18 cellular contexts compared by ENCODE assay signal in the genomic region with DNA sequence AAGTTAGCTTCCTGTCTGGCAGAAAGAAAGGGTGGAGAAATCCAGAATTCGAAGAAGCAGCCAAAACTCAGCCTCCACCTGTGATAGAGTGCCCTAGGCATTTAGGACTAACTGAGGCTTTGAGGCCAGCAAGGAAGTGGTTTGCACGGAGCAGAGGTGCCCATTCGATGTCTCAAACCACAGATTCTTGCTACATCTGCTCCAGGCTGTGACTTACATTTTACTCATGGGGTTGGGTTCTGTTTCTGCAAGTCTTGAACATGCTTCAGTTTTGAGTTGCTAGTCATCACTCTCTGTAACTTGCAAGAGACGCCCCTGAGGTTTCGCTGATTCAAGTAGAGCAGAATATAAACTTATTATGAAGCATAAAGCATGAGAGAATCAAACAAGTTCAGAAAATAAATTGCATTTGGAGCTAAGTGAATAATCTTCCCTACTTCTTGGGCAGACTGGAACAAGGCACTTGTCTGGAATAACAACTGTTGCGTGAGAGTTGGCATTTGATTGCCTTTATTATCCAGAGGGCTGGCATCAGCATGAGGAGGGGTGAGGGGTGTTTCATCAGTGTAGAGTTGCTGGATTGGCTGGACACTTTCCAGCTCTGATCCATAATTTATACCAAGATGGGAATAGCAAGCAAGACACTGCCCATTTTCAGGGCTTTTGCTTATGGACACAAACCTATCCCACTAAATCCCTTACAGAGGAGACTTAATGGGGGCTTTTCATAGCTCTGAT.
DNase-seq lines count a peak whose midpoint lies in the region; ATAC-seq and TF ChIP-seq lines count a peak whose summit lies in the region.
"Had no signal": no experiment of that assay in that cellular context is flagged by ENCODE, and none has a peak within 500 bp of the region (broad histone marks: within the 10 kb centered on the region; RNA-seq: fewer than 3 reads in every experiment).

No MANE protein-coding gene starts in this region.

- no peak overlapping the region for H3K27ac ChIP-seq in psoas muscle
- H3K27ac ChIP-seq: 22Rv1 had no signal

- no peak overlapping the region for H3K27ac Mint-ChIP-seq in activated T-helper 17 cell treated with anti-CD3 and anti-CD28 coated beads, Interleukin-2, amount 50 U/mL, for 72 hours
- H3K27ac Mint-ChIP-seq: CD14-positive monocyte, type B pancreatic cell had no signal

- H3K9me3 Mint-ChIP-seq in activated T-helper 17 cell treated with anti-CD3 and anti-CD28 coated beads, Interleukin-2, amount 50 U/mL, for 72 hours = peaks cover 8% of the 10 kb centered on the region
- H3K9me3 Mint-ChIP-seq: type B pancreatic cell had no signal

- peak; percentile 88 for ATAC-seq in activated T-helper 17 cell treated with anti-CD3 and anti-CD28 coated beads, Interleukin-2, amount 50 U/mL, for 72 hours (replicated peaks)
- ATAC-seq in psoas muscle = no peak

- no peaks in the 10 kb centered on the region for H3K27me3 ChIP-seq in kidney epithelial cell (ENCODE audit: control insufficient read depth, insufficient read depth, low read length)
- H3K27me3 ChIP-seq in psoas muscle (ENCODE audit: insufficient read depth in 3 of 3, low read length in 2 of 3) = no peaks in the 10 kb centered on the region

- H3K4me1 Mint-ChIP-seq in activated T-helper 17 cell treated with anti-CD3 and anti-CD28 coated beads, Interleukin-2, amount 50 U/mL, for 72 hours = no peaks in the 10 kb centered on the region
- H3K4me1 Mint-ChIP-seq: CD14-positive monocyte had no signal

- no peaks in the 10 kb centered on the region for H3K36me3 Mint-ChIP-seq in activated T-helper 17 cell treated with anti-CD3 and anti-CD28 coated beads, Interleukin-2, amount 50 U/mL, for 72 hours (ENCODE audit: low read depth)
- H3K36me3 Mint-ChIP-seq: CD14-positive monocyte, type B pancreatic cell had no signal

- peak; percentile 76 for DNase-seq in NK-92 treated with Interleukin-12 subunit alpha and Interleukin-12 subunit beta, amount 100 ng/mL, for 24 hours (lab: John Stamatoyannopoulos, UW)
- DNase-seq in NK-92 (lab: John Stamatoyannopoulos, UW; ENCODE audit: unreplicated experiment) (no peak), kidney epithelial cell (ENCODE audit: low read depth) (peak; percentile 10), AML-193 (lab: John Stamatoyannopoulos, UW) (no peak), KG1 (lab: John Stamatoyannopoulos, UW) (no peak), psoas muscle (no peak)
- DNase-seq in Jurkat, Clone E6-1 (ENCODE audit: low read depth, low spot score) = peak; percentile 30
- DNase-seq: activated CD4-positive, CD25-positive, alpha-beta regulatory T cell; amygdala; HCEC 1CT; head of caudate nucleus; NCI-H2081 treated with DMSO at 0.1 percent for 48 hours; NCI-H69; RPMI8226 had no signal

- H3K9me3 ChIP-seq in psoas muscle = no peaks in the 10 kb centered on the region

- H3K4me3 ChIP-seq in Jurkat, Clone E6-1 (ENCODE audit: low read length) = no peak overlapping the region
- H3K4me3 ChIP-seq in kidney epithelial cell (ENCODE audit: low read depth, low read length) (no peak overlapping the region), psoas muscle (no peak overlapping the region)

- H3K36me3 ChIP-seq in kidney epithelial cell (ENCODE audit: control insufficient read depth, insufficient read depth, low read length) (no peaks in the 10 kb centered on the region), psoas muscle (ENCODE audit: insufficient read depth in 1 of 2, low read depth in 1 of 2) (no peaks in the 10 kb centered on the region)

- H3K27me3 Mint-ChIP-seq in activated T-helper 17 cell treated with anti-CD3 and anti-CD28 coated beads, Interleukin-2, amount 50 U/mL, for 72 hours = peaks cover 5% of the 10 kb centered on the region

- WGBS in psoas muscle, 3 donors = 63 to 81% (median 74%) methylated on average over 6 of the region's 6 CpGs

- no peaks in the 10 kb centered on the region for H3K4me1 ChIP-seq in psoas muscle

- no peak for TF ChIP-seq CTCF in kidney epithelial cell (IDR thresholded peaks at IDR 0.05; ENCODE audit: insufficient read depth, low read length, poor library complexity, severe bottlenecking)
- TF ChIP-seq CTCF in psoas muscle (IDR thresholded peaks at IDR 0.05) = no peak

- no peak overlapping the region for H3K4me3 Mint-ChIP-seq in activated T-helper 17 cell treated with anti-CD3 and anti-CD28 coated beads, Interleukin-2, amount 50 U/mL, for 72 hours
- H3K4me3 Mint-ChIP-seq: CD14-positive monocyte, type B pancreatic cell had no signal

- intact Hi-C loops in psoas muscle (cut with DNase I) = no loop called here

Comparison
In these comparisons a context has a peak if more than half of its experiments do, and no peak if none do; other contexts are left out.
1. DNase-seq: peak in NK-92 treated with Interleukin-12 subunit alpha and Interleukin-12 subunit beta, amount 100 ng/mL, for 24 hours (single experiment), Jurkat, Clone E6-1 (single experiment) and kidney epithelial cell (single experiment); none in NK-92 (single experiment), AML-193 (0 of 2), KG1 (single experiment) and psoas muscle (0 of 2).